8 cellular contexts compared by ENCODE assay signal in the genomic region with DNA sequence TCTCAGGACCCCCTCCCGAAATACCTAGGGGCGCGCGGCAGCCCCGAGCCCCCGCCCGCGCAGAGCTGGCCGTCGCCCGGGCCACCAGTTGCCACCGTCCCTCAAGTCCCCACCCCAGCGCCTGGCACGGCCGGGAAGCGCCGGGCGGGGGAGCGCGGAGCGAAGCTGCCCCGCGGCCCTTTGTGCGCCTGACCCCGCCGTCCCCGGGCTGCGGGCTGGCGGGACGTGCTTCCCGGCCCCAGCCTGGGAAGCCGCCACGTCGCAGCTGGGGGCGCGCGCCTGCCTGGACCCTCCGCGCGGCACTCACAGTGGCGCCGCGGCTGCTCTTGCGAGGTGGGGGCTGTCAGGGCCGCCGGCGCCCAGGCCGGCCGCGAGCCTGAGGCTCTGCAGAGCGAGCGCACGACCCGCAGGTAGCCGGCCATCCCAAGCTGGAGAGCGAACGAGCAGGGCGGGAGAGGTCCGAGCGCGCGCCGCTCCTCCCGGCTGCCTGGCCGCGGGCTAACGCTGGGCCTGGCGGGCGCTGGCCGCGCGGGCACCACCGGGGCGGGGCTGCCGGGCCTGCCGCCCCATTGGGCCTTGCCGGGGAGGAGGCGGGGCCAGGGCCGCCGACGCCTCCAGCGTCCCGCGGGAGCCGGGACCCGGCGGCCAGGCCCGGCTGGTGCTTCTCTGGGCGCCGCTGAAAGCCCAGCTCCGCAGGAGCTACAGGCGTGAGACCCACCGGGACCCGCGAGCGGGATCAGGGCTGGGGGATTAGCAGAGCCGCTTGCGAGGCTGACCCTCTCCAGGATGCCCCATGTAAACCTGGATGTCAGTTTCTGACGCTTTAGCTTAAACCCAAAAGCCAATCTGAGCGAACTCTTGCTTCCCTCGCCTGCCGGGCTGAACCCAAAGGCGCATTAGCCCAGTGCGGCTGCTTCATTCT. TPM values are rescaled to one million over a fixed set of nuclear protein-coding genes. Genes with fewer than 3 reads are reported as not detected.
A peak's percentile ranks its signal among the peaks of the same experiment; 100 is the strongest.
DNase-seq lines count a peak whose midpoint lies in the region; TF ChIP-seq lines count a peak whose summit lies in the region.

A gene (minus strand): TSS at position 500 of the 922 bp plus-strand sequence. CDS start 78 bp downstream, at position 422.

- peak within 1 kb of the TSS; percentile 89 for H3K27ac Mint-ChIP-seq in T-helper 1 cell treated with Interleukin-12 subunit alpha and Interleukin-12 subunit beta and Interleukin-4 antibody, amounts not matched to agents 30 μg/mL and 1 μg/mL, for 36 hours

- H3K36me3 Mint-ChIP-seq in T-helper 1 cell treated with Interleukin-12 subunit alpha and Interleukin-12 subunit beta and Interleukin-4 antibody, amounts not matched to agents 30 μg/mL and 1 μg/mL, for 36 hours (ENCODE audit: low read depth), result peaks cover 13% of the 10 kb centered on the region

- peak within 1 kb of the TSS; percentile 84 for H3K4me3 ChIP-seq in GM12864 (ENCODE audit: low read depth, low read length)
- peak within 1 kb of the TSS; percentile 71 for H3K4me3 ChIP-seq in HEK293 (ENCODE audit: low read depth, low read length)
- peak within 1 kb of the TSS; percentile 99 for H3K4me3 ChIP-seq in left ventricle myocardium inferior
- H3K4me3 ChIP-seq in uterus, result peak within 1 kb of the TSS; percentile 74 to 97

- no peaks in the 10 kb centered on the region for H3K9me3 ChIP-seq in HEK293 (ENCODE audit: control insufficient read depth, insufficient read depth, low read depth, low read length)
- H3K9me3 ChIP-seq in left ventricle myocardium inferior (replicated peaks), result no peaks in the 10 kb centered on the region
- H3K9me3 ChIP-seq in uterus, result no peaks in the 10 kb centered on the region

- intact Hi-C loops in left ventricle myocardium inferior (cut with micrococcal nuclease) (no loop called here), posterior vena cava (cut with DNase I) (no loop called here), uterus (cut with DNase I; ENCODE audit: low total_unique reads) (no loop called here)

- DNase-seq in GM12864 (ENCODE audit: low read depth) (no peak), MV-4-11 (lab: John Stamatoyannopoulos, UW) (peak; percentile 57), left ventricle myocardium inferior (peak; percentile 82), posterior vena cava (ENCODE audit: low spot score) (peak; percentile 93), uterus (peak; percentile 59 to 81)

- TF ChIP-seq CTCF in GM12864 (IDR thresholded peaks at IDR 0.05; ENCODE audit: low read depth, low read length, missing control alignments) (no peak), HEK293 (tag by site-specific recombination; IDR thresholded peaks at IDR 0.05) (no peak), left ventricle myocardium inferior (IDR thresholded peaks at IDR 0.05; ENCODE audit: borderline replicate concordance) (no peak), uterus (IDR thresholded peaks at IDR 0.05) (peak in 2 of 4 experiments; percentile 12 to 35)

- H3K4me1 ChIP-seq in HEK293 (ENCODE audit: control insufficient read depth, insufficient read depth, low read length) (peaks cover 9% of the 10 kb centered on the region), left ventricle myocardium inferior (peaks cover 77% of the 10 kb centered on the region), uterus (peaks cover 0 to 17% of the 10 kb centered on the region in 2 donors)

- H3K9me3 Mint-ChIP-seq in T-helper 1 cell treated with Interleukin-12 subunit alpha and Interleukin-12 subunit beta and Interleukin-4 antibody, amounts not matched to agents 30 μg/mL and 1 μg/mL, for 36 hours, result no peaks in the 10 kb centered on the region

- H3K36me3 ChIP-seq in HEK293 (ENCODE audit: control insufficient read depth in 2 of 2, insufficient read depth in 1 of 2, low read length in 2 of 2) (no peaks in the 10 kb centered on the region), left ventricle myocardium inferior (no peaks in the 10 kb centered on the region), uterus (no peaks in the 10 kb centered on the region)

- CTCF ChIA-PET in HEK293 (lab: Yijun Ruan, JAX), result interaction anchor here (1.1 to 3.7 kb wide), 3 partner anchors 13 to 130 kb away, joined by 4 to 14 read pairs (median 8); no protein-coding TSS in a partner anchor

- peaks cover 33% of the 10 kb centered on the region for H3K4me1 Mint-ChIP-seq in T-helper 1 cell treated with Interleukin-12 subunit alpha and Interleukin-12 subunit beta and Interleukin-4 antibody, amounts not matched to agents 30 μg/mL and 1 μg/mL, for 36 hours (ENCODE audit: low read depth)

- peak; percentile 93 to 97 for TF ChIP-seq POLR2A in uterus (IDR thresholded peaks at IDR 0.05)

- H3K27me3 Mint-ChIP-seq in T-helper 1 cell treated with Interleukin-12 subunit alpha and Interleukin-12 subunit beta and Interleukin-4 antibody, amounts not matched to agents 30 μg/mL and 1 μg/mL, for 36 hours (ENCODE audit: low read depth), result peaks cover 11% of the 10 kb centered on the region

- peak within 1 kb of the TSS; percentile 84 for H3K4me3 Mint-ChIP-seq in T-helper 1 cell treated with Interleukin-12 subunit alpha and Interleukin-12 subunit beta and Interleukin-4 antibody, amounts not matched to agents 30 μg/mL and 1 μg/mL, for 36 hours

- POLR2A ChIA-PET in HEK293 (lab: Yijun Ruan, JAX), result interaction anchor here (0.7 to 1.4 kb wide), 13 partner anchors 8 to 204 kb away, joined by 3 to 6 read pairs (median 3); a partner anchor contains a TSS

- no peaks in the 10 kb centered on the region for H3K27me3 ChIP-seq in left ventricle myocardium inferior (ENCODE audit: low read depth)
- H3K27me3 ChIP-seq in uterus, result no peaks in the 10 kb centered on the region

- H3K27ac ChIP-seq in HEK293 (ENCODE audit: extremely low read depth, low read depth, low read length), result peak within 1 kb of the TSS; percentile 92; the same call in 1 of the 2 replicates
- H3K27ac ChIP-seq in angular gyrus (ENCODE audit: low read depth, low read length), result peak within 1 kb of the TSS; percentile 98
- peak within 1 kb of the TSS; percentile 98 for H3K27ac ChIP-seq in left ventricle myocardium inferior (replicated peaks)
- peak within 1 kb of the TSS; percentile 91 to 97 for H3K27ac ChIP-seq in uterus

TF ChIP-seq in HEK293, 187 proteins besides CTCF, POLR2A, EP300 and RAD21 (continues in another document):
- TF ChIP-seq, protein P1, sequence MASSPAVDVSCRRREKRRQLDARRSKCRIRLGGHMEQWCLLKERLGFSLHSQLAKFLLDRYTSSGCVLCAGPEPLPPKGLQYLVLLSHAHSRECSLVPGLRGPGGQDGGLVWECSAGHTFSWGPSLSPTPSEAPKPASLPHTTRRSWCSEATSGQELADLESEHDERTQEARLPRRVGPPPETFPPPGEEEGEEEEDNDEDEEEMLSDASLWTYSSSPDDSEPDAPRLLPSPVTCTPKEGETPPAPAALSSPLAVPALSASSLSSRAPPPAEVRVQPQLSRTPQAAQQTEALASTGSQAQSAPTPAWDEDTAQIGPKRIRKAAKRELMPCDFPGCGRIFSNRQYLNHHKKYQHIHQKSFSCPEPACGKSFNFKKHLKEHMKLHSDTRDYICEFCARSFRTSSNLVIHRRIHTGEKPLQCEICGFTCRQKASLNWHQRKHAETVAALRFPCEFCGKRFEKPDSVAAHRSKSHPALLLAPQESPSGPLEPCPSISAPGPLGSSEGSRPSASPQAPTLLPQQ (tag by site-specific recombination; IDR thresholded peaks at IDR 0.05), result peak; percentile 30; the same call in 1 of the 2 replicates
- no peak for TF ChIP-seq ZNF48 (tag by site-specific recombination; IDR thresholded peaks at IDR 0.05)
- TF ChIP-seq, protein P2, sequence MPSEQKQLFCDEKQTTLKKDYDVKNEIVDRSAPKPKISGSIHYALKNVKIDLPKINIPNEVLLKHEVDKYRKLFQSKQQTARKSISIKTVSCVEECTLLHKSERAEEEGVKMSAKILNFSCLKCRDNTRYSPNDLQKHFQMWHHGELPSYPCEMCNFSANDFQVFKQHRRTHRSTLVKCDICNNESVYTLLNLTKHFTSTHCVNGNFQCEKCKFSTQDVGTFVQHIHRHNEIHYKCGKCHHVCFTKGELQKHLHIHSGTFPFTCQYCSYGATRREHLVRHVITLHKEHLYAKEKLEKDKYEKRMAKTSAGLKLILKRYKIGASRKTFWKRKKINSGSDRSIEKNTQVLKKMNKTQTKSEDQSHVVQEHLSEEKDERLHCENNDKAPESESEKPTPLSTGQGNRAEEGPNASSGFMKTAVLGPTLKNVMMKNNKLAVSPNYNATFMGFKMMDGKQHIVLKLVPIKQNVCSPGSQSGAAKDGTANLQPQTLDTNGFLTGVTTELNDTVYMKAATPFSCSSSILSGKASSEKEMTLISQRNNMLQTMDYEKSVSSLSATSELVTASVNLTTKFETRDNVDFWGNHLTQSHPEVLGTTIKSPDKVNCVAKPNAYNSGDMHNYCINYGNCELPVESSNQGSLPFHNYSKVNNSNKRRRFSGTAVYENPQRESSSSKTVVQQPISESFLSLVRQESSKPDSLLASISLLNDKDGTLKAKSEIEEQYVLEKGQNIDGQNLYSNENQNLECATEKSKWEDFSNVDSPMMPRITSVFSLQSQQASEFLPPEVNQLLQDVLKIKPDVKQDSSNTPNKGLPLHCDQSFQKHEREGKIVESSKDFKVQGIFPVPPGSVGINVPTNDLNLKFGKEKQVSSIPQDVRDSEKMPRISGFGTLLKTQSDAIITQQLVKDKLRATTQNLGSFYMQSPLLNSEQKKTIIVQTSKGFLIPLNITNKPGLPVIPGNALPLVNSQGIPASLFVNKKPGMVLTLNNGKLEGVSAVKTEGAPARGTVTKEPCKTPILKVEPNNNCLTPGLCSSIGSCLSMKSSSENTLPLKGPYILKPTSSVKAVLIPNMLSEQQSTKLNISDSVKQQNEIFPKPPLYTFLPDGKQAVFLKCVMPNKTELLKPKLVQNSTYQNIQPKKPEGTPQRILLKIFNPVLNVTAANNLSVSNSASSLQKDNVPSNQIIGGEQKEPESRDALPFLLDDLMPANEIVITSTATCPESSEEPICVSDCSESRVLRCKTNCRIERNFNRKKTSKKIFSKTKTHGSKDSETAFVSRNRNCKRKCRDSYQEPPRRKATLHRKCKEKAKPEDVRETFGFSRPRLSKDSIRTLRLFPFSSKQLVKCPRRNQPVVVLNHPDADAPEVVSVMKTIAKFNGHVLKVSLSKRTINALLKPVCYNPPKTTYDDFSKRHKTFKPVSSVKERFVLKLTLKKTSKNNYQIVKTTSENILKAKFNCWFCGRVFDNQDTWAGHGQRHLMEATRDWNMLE (tag by site-specific recombination; conservative IDR thresholded peaks at IDR 0.05; ENCODE audit: low read depth), result no peak
- TF ChIP-seq SALL2 (tag by site-specific recombination; IDR thresholded peaks at IDR 0.05; ENCODE audit: borderline replicate concordance), result no peak
- peak; percentile 40; the same call in 1 of the 2 replicates for TF ChIP-seq SP7 (tag by site-specific recombination; IDR thresholded peaks at IDR 0.05)
- no peak for TF ChIP-seq ZNF610 (tag by site-specific recombination; IDR thresholded peaks at IDR 0.05; ENCODE audit: borderline replicate concordance)
- no peak for TF ChIP-seq ZNF560 (tag by site-specific recombination; IDR thresholded peaks at IDR 0.05; ENCODE audit: borderline replicate concordance)
- TF ChIP-seq SCRT1 (tag by site-specific recombination; IDR thresholded peaks at IDR 0.05; ENCODE audit: borderline replicate concordance), result no peak
- TF ChIP-seq GLI4 (tag by site-specific recombination; IDR thresholded peaks at IDR 0.05), result no peak

RNA-seq across cellular contexts. Expression of the gene that starts here (rescaled TPM):
- total RNA-seq in left ventricle myocardium inferior (933 TPM), posterior vena cava (100 to 1,000 TPM in 1 of 2 donors, 10 to 100 TPM in 1; 68.7 to 103 TPM), uterus (10 to 100 TPM in 3 of 4 donors, 1 to 10 TPM in 1; 4.1 to 93.8 (median 21.5) TPM)
